In the genomic region with DNA sequence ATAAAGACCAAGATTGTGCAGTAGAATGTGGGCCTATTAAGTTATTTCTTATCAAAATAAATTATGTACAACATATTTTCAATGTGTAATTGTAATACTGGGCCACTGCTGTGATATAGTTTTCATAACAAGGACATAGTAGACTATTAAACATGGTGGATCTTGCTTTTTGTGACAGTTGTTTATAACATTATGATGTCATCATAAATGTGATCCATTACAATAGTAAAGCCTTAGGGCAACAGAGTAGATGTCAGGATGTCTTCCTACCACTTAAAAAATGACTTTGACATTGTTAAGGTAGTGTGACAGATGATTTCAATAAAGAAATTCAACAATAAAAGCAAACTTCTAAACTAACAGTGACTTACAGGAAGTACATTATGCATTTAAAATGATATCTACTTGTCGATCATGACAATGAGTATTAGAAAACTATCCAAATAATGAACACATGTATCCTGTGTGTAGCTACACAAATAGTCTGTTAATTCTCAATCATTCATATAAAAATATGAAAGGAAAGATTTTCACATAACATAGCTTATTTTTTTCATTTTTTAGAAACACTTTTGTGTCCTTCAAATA, we compare ENCODE assay signal across 25 cellular contexts.
"Had no signal": no experiment of that assay in that cellular context is flagged by ENCODE, and none has a peak within 500 bp of the region (broad histone marks: within the 10 kb centered on the region; RNA-seq: fewer than 3 reads in every experiment).

No MANE protein-coding gene starts in this region.

- ATAC-seq: activated naive CD4-positive, alpha-beta T cell treated with anti-CD3 and anti-CD28 coated beads, Interleukin-2, amount 50 U/mL, for 72 hours; activated T-helper 17 cell treated with anti-CD3 and anti-CD28 coated beads, Interleukin-2, amount 50 U/mL, for 72 hours; effector memory CD8-positive, alpha-beta T cell; esophagus mucosa; left ventricle myocardium superior; naive thymus-derived CD8-positive, alpha-beta T cell had no signal

- DNase-seq: activated CD4-positive, alpha-beta T cell treated with anti-CD3 and anti-CD28 coated beads for 1 hour; activated CD8-positive, alpha-beta memory T cell treated with anti-CD3 and anti-CD28 coated beads for 24 hours; activated CD8-positive, alpha-beta memory T cell treated with anti-CD3 and anti-CD28 coated beads, Interleukin-2, amount 50 U/mL, for 4 hours; activated T-cell treated with anti-CD3 and anti-CD28 coated beads, Interleukin-2, amount 50 U/mL, for 24 hours; aorta; central memory CD4-positive, alpha-beta T cell; colonic mucosa; dorsolateral prefrontal cortex; effector memory CD8-positive, alpha-beta T cell; foreskin melanocyte; glutamatergic neuron; hypothalamus; left ventricle myocardium superior; mammary epithelial cell; naive thymus-derived CD8-positive, alpha-beta T cell; spleen; stimulated activated CD4-positive, alpha-beta T cell treated with anti-CD3 and anti-CD28 coated beads, Interleukin-4, amount 100 ng/mL, for 1 hour; stimulated activated naive CD4-positive, alpha-beta T cell treated with Interleukin-2 at 50 U/mL for 16 hours; upper lobe of left lung had no signal

- H3K27ac ChIP-seq: colonic mucosa, dorsolateral prefrontal cortex, spleen, upper lobe of left lung had no signal

- H3K4me3 ChIP-seq: colonic mucosa, dorsolateral prefrontal cortex, spleen, upper lobe of left lung had no signal

- H3K36me3 ChIP-seq: colonic mucosa, spleen, upper lobe of left lung had no signal

- H3K27me3 ChIP-seq: colonic mucosa, dorsolateral prefrontal cortex, spleen, upper lobe of left lung had no signal

- FAIRE-seq: endothelial cell of umbilical vein, islet of Langerhans, TTC549 had no signal

- H3K4me1 ChIP-seq: colonic mucosa had no signal

- H3K9me3 ChIP-seq: colonic mucosa, spleen, upper lobe of left lung had no signal
